2 cellular contexts compared by ENCODE assay signal in genomic region chr7:77178024-77178423, GRCh38. TPM values are rescaled to one million over a fixed set of nuclear protein-coding genes. Genes with fewer than 3 reads are reported as not detected.
"Had no signal": no experiment of that assay in that cellular context is flagged by ENCODE, and none has a peak within 500 bp of the region (broad histone marks: within the 10 kb centered on the region; RNA-seq: fewer than 3 reads in every experiment).

No MANE protein-coding gene starts in this region.

RNA-seq across cellular contexts. Expression of gene FGL2, which starts 21.6 kb away (rescaled TPM):
- total RNA-seq: endothelial cell of umbilical vein, epithelial cell of proximal tubule had no signal
- polyA plus RNA-seq: endothelial cell of umbilical vein had no signal
